ENCODE assay signal across 1 cellular context in genomic region chr2:117686699-117687098, GRCh38.
TF ChIP-seq lines count a peak whose summit lies in the region.

No MANE protein-coding gene starts in this region.

TF ChIP-seq in GM12878, 131 proteins besides CTCF, POLR2A, EP300 and RAD21 (continued from another document):
- TF ChIP-seq MEF2B (IDR thresholded peaks at IDR 0.05; ENCODE audit: partially characterized antibody, poor library complexity, severe bottlenecking) (peak; percentile 58), RELA (IDR thresholded peaks at IDR 0.05; ENCODE audit: borderline replicate concordance, partially characterized antibody) (peak; percentile 18), IRF4 (IDR thresholded peaks at IDR 0.05; ENCODE audit: low read depth, low read length) (0 out of 2 replicates have a peak, but pooled peaks have one; percentile 12), ATF3 (IDR thresholded peaks at IDR 0.05; ENCODE audit: borderline replicate concordance, extremely low read depth, low read depth, low read length) (no peak), IKZF2 (IDR thresholded peaks at IDR 0.05) (peak; percentile 34 to 42; a peak in 1 of 4 replicates), RFX5 (IDR thresholded peaks at IDR 0.05; ENCODE audit: low read depth, low read length) (peak; percentile 87), DPF2 (IDR thresholded peaks at IDR 0.05) (peak; percentile 71; the same call in 1 of the 2 replicates), ZNF384 (IDR thresholded peaks at IDR 0.05; ENCODE audit: borderline replicate concordance, low read depth, low read length) (peak; percentile 86), CHD4 (IDR thresholded peaks at IDR 0.05) (no peak), CUX1 (IDR thresholded peaks at IDR 0.05; ENCODE audit: insufficient replicate concordance, low read depth, low read length) (peak; percentile 18), GATAD2B (conservative IDR thresholded peaks at IDR 0.05; ENCODE audit: low read depth) (no peak), IKZF1 (conservative IDR thresholded peaks at IDR 0.05) (peak; percentile 47)
